Comparison of ENCODE assay signal across 10 cellular contexts in genomic region chr2:131347035-131347434, GRCh38. TPM values are rescaled to one million over a fixed set of nuclear protein-coding genes. Genes with fewer than 3 reads are reported as not detected.
"Had no signal": no experiment of that assay in that cellular context is flagged by ENCODE, and none has a peak within 500 bp of the region (broad histone marks: within the 10 kb centered on the region; RNA-seq: fewer than 3 reads in every experiment).

No MANE protein-coding gene starts in this region.

RNA-seq across cellular contexts. Expression of gene RAB6D, which starts 16.9 kb away (rescaled TPM):
- total RNA-seq: left lobe of liver; lung microvascular endothelial cell; myocyte; naive thymus-derived CD4-positive, alpha-beta T cell; natural killer cell treated with Interleukin-12 subunit alpha and Interleukin-12 subunit beta and Interleukin-15 and Interleukin-18, amount 100 ng/mL, for 72 hours; pulmonary artery endothelial cell; right atrium auricular region; skeletal muscle tissue; smooth muscle cell; tibial nerve had no signal
